Comparison of ENCODE assay signal across 23 cellular contexts in the genomic region with DNA sequence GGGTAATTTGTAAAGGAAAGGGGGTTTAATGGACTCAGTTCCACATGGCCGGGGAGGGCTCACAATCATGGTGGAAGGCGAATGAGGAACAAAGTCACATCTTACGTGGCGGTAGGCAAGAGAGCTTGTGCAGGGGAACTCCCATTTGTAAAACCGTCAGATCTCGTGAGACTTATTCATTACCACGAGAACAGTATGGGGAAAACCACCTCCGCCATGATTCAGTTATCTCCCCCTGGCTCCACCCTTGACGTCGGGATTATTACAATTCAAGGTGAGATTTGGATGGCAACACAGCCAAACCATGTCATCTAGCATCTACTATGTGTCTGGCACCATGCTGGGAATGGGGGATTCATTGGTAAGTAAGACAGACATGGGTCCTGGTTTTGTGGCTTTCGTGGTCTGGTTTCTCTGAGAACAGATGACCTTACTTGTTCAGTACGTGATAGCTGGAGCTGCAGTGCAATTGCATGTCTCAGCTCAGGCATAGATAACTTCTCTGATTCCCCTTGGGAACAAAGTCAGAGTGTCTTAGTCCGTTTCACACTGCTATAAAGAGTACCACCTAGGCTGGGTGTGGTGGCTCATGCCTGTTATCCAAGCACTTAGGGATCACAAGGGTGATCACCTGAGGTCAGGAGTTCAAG. TPM values are rescaled to one million over a fixed set of nuclear protein-coding genes. Genes with fewer than 3 reads are reported as not detected.
DNase-seq lines count a peak whose midpoint lies in the region; FAIRE-seq and TF ChIP-seq lines count a peak whose summit lies in the region.
"Had no signal": no experiment of that assay in that cellular context is flagged by ENCODE, and none has a peak within 500 bp of the region (broad histone marks: within the 10 kb centered on the region; RNA-seq: fewer than 3 reads in every experiment).

No MANE protein-coding gene starts in this region.

- intact Hi-C loops in ovary (cut with DNase I): no loop called here

- 90 to 95% (median 91%) methylated on average over 13 of the region's 13 CpGs for WGBS in ovary, 3 donors

- DNase-seq in GM12892 (ENCODE audit: insufficient read length): no peak
- peak; percentile 13 for DNase-seq in OCI-M1 (lab: John Stamatoyannopoulos, UW)
- peak; percentile 9 for DNase-seq in myocyte (ENCODE audit: low read depth)
- DNase-seq in SK-N-DZ (ENCODE audit: low spot score): no peak
- DNase-seq in cerebellar cortex (ENCODE audit: low spot score): no peak
- DNase-seq in GF-D8 (lab: John Stamatoyannopoulos, UW): no peak
- DNase-seq in ovary: no peak
- DNase-seq: C1 segment of cervical spinal cord; Calu3; CD8-positive, alpha-beta memory T cell; DMS153; H7; HFFc6; NCI-H1694; NCI-H2081 treated with DMSO at 0.1 percent for 48 hours; NCI-H2171 treated with DMSO at 0.1 percent for 48 hours; NCI-H446; NCI-H526 treated with DMSO at 0.1 percent for 48 hours; PC-9; SHP77 treated with DMSO at 0.1 percent for 48 hours; SK-N-SH had no signal

- FAIRE-seq in GM12892 (lab: Jason Lieb, UNC): peak; percentile 24

- H3K4me3 ChIP-seq in ovary: no peak overlapping the region
- H3K4me3 ChIP-seq: PC-9 had no signal

- H3K36me3 ChIP-seq in ovary: no peaks in the 10 kb centered on the region

- TF ChIP-seq POLR2A in GM12892 (IDR thresholded peaks at IDR 0.05; ENCODE audit: low read depth, low read length) (no peak), ovary (IDR thresholded peaks at IDR 0.05) (no peak)

- TF ChIP-seq CTCF in ovary (IDR thresholded peaks at IDR 0.05): no peak

- H3K9me3 ChIP-seq in ovary: peaks cover 0 to 11% of the 10 kb centered on the region in 2 donors

- no peaks in the 10 kb centered on the region for H3K27me3 ChIP-seq in ovary

- TF ChIP-seq EP300 in ovary (IDR thresholded peaks at IDR 0.05): no peak

- no peak overlapping the region for H3K27ac ChIP-seq in ovary
- H3K27ac ChIP-seq: KMS-11, PC-9, RWPE1 had no signal

- no peaks in the 10 kb centered on the region for H3K4me1 ChIP-seq in ovary (ENCODE audit: insufficient read depth)

RNA-seq across cellular contexts. Expression of gene ZNF554, which starts 8.3 kb away (rescaled TPM):
- polyA plus RNA-seq in GM12892 (2012; ENCODE audit: missing spikeins): 1.7 TPM
- total RNA-seq in myocyte: 6.5 and 6.8 TPM in 2 replicates
- 3.7 TPM for polyA plus RNA-seq in myocyte (2012)
- 4.3 and 4.6 TPM in 2 replicates for polyA plus RNA-seq in SK-N-DZ (2014; cell fraction: cytosol; rRNA removed)
- 4.8 and 6.7 TPM in 2 replicates for polyA plus RNA-seq in SK-N-DZ (2014; cell fraction: nucleus; rRNA removed)
- 10 to 100 TPM in 1 of 7 donors, 1 to 10 TPM in 6; 4.9 to 10.5 (median 7.6) TPM for total RNA-seq in ovary
- 1 to 10 TPM; 5.7 to 6.9 TPM for polyA plus RNA-seq in ovary

RNA-seq across cellular contexts. Expression of gene ZNF555, which starts 13.3 kb away (rescaled TPM):
- polyA plus RNA-seq in GM12892 (2012; ENCODE audit: missing spikeins): 2.6 TPM
- total RNA-seq in myocyte (25.2 and 29.1 TPM in 2 replicates), ovary (10 to 100 TPM in 6 of 7 donors, 1 to 10 TPM in 1; 4.5 to 18.0 (median 14.8) TPM)
- 4.5 TPM for polyA plus RNA-seq in myocyte (2012)
- 4.3 and 4.4 TPM in 2 replicates for polyA plus RNA-seq in SK-N-DZ (2014; cell fraction: cytosol; rRNA removed)
- polyA plus RNA-seq in SK-N-DZ (2014; cell fraction: nucleus; rRNA removed): 3.9 and 5.0 TPM in 2 replicates
- 1 to 10 TPM; 5.7 to 6.7 TPM for polyA plus RNA-seq in ovary

RNA-seq across cellular contexts. Expression of gene ZNF556, which starts 39.2 kb away (rescaled TPM):
- not detected for polyA plus RNA-seq in GM12892 (2012; ENCODE audit: missing spikeins)
- total RNA-seq in myocyte (44.2 and 78.5 TPM in 2 replicates), ovary (1 to 10 TPM; 2.8 to 9.0 (median 6.9) TPM)
- polyA plus RNA-seq in myocyte (2012): 15.5 TPM
- 1.6 TPM in 1 of 2 replicates, not detected in the other for polyA plus RNA-seq in SK-N-DZ (2014; cell fraction: cytosol; rRNA removed)
- polyA plus RNA-seq in SK-N-DZ (2014; cell fraction: nucleus; rRNA removed): 0.05 TPM in 1 of 2 replicates, not detected in the other
- polyA plus RNA-seq in ovary: 1 to 10 TPM; 3.8 to 3.9 TPM
- total RNA-seq: Calu3; CD8-positive, alpha-beta memory T cell; HFFc6; PC-9 had no signal
- polyA plus RNA-seq: CD8-positive, alpha-beta memory T cell had no signal

RNA-seq across cellular contexts. Expression of gene THOP1, which starts 42.7 kb away (rescaled TPM):
- polyA plus RNA-seq in GM12892 (2012; ENCODE audit: missing spikeins): 82.9 TPM
- 102 and 142 TPM in 2 replicates for total RNA-seq in myocyte
- polyA plus RNA-seq in myocyte (2012): 63.3 TPM
- 166 and 167 TPM in 2 replicates for polyA plus RNA-seq in SK-N-DZ (2014; cell fraction: cytosol; rRNA removed)
- 439 and 561 TPM in 2 replicates for polyA plus RNA-seq in SK-N-DZ (2014; cell fraction: nucleus; rRNA removed)
- 10 to 100 TPM; 26.2 to 54.7 (median 39.5) TPM for total RNA-seq in ovary
- 10 to 100 TPM; 11.3 to 44.3 TPM for polyA plus RNA-seq in ovary

RNA-seq across cellular contexts. Expression of gene SGTA, which starts 44.9 kb away (rescaled TPM):
- polyA plus RNA-seq in GM12892 (2012; ENCODE audit: missing spikeins): 28.2 TPM
- total RNA-seq in myocyte: 82.5 and 99.4 TPM in 2 replicates
- 88.8 TPM for polyA plus RNA-seq in myocyte (2012)
- polyA plus RNA-seq in SK-N-DZ (2014; cell fraction: cytosol; rRNA removed): 105 and 108 TPM in 2 replicates
- polyA plus RNA-seq in SK-N-DZ (2014; cell fraction: nucleus; rRNA removed): 59.3 and 61.9 TPM in 2 replicates
- total RNA-seq in ovary: 10 to 100 TPM; 42.0 to 65.3 (median 53.4) TPM
- polyA plus RNA-seq in ovary: 10 to 100 TPM; 27.0 to 65.5 TPM

Comparison
In these comparisons a context has a peak if more than half of its experiments do, and no peak if none do; other contexts are left out.
1. DNase-seq: peak in OCI-M1 (single experiment) and myocyte (single experiment); none in GM12892 (single experiment), SK-N-DZ (single experiment), cerebellar cortex (single experiment), GF-D8 (single experiment) and ovary (0 of 5).